In the genomic region with DNA sequence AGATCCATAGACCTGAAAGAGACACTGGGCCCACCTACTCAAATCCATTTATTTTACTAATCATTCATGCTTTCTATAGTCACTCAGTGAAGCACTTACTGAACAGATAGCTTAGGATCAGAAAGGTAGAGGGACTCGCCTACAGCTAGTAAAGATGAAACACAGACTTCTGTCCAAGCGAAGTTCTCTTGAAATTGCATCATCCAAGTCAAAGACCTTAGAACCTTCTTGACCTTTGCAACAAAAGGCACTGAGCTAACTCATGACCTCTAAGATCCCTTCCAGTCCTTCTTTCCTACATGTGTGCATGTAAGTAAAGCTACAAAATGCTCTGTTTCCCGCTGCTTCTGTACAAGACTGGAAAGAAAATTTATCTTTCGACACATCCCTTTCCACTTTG, we compare ENCODE assay signal across 21 cellular contexts.
DNase-seq lines count a peak whose midpoint lies in the region; TF ChIP-seq lines count a peak whose summit lies in the region.
"Had no signal": no experiment of that assay in that cellular context is flagged by ENCODE, and none has a peak within 500 bp of the region (broad histone marks: within the 10 kb centered on the region; RNA-seq: fewer than 3 reads in every experiment).

No MANE protein-coding gene starts in this region.

- no peak overlapping the region for H3K9ac ChIP-seq in endodermal cell (ENCODE audit: extremely low read depth, low read length, poor library complexity, severe bottlenecking)
- H3K9ac ChIP-seq in neural progenitor cell = no peak overlapping the region
- no peak overlapping the region for H3K9ac ChIP-seq in colonic mucosa (ENCODE audit: low read depth in 2 of 2, low read length in 2 of 2)

- H3K36me3 ChIP-seq in left ventricle myocardium inferior (no peaks in the 10 kb centered on the region), right atrium auricular region (no peaks in the 10 kb centered on the region), endodermal cell (ENCODE audit: control insufficient read depth, insufficient read depth, low read length) (no peaks in the 10 kb centered on the region), neural progenitor cell (no peaks in the 10 kb centered on the region), vagina (no peaks in the 10 kb centered on the region), colonic mucosa (no peaks in the 10 kb centered on the region)
- H3K36me3 ChIP-seq: BE2C had no signal

- H3K27me3 ChIP-seq in left ventricle myocardium inferior (ENCODE audit: low read depth) = no peaks in the 10 kb centered on the region
- no peaks in the 10 kb centered on the region for H3K27me3 ChIP-seq in right atrium auricular region
- H3K27me3 ChIP-seq in endodermal cell (ENCODE audit: control insufficient read depth, insufficient read depth, low read length, poor library complexity, severe bottlenecking) = no peaks in the 10 kb centered on the region
- H3K27me3 ChIP-seq in neural progenitor cell = no peaks in the 10 kb centered on the region
- no peaks in the 10 kb centered on the region for H3K27me3 ChIP-seq in vagina
- H3K27me3 ChIP-seq in colonic mucosa = no peaks in the 10 kb centered on the region
- H3K27me3 ChIP-seq: BE2C had no signal

- no peak for TF ChIP-seq CTCF in left ventricle myocardium inferior (IDR thresholded peaks at IDR 0.05; ENCODE audit: borderline replicate concordance)
- TF ChIP-seq CTCF in right atrium auricular region (IDR thresholded peaks at IDR 0.05) = no peak
- TF ChIP-seq CTCF in endodermal cell (conservative IDR thresholded peaks at IDR 0.05) = no peak
- no peak for TF ChIP-seq CTCF in neural progenitor cell (IDR thresholded peaks at IDR 0.05)
- no peak for TF ChIP-seq CTCF in vagina (IDR thresholded peaks at IDR 0.05)
- no peak for TF ChIP-seq CTCF in colonic mucosa (IDR thresholded peaks at IDR 0.05)

- TF ChIP-seq POLR2A in vagina (IDR thresholded peaks at IDR 0.05) = no peak

- H3K27me3 Mint-ChIP-seq in endodermal cell (ENCODE audit: insufficient read depth) (peaks cover 2% of the 10 kb centered on the region), neural progenitor cell (ENCODE audit: insufficient read depth, low read depth) (peaks cover 3% of the 10 kb centered on the region)

- H3K9me3 ChIP-seq in left ventricle myocardium inferior (replicated peaks) = no peaks in the 10 kb centered on the region
- H3K9me3 ChIP-seq in right atrium auricular region = no peaks in the 10 kb centered on the region
- H3K9me3 ChIP-seq in endodermal cell (ENCODE audit: control insufficient read depth, low read length) = no peaks in the 10 kb centered on the region
- H3K9me3 ChIP-seq in neural progenitor cell (ENCODE audit: low read depth) = no peaks in the 10 kb centered on the region
- H3K9me3 ChIP-seq in vagina = no peaks in the 10 kb centered on the region
- H3K9me3 ChIP-seq in colonic mucosa = no peaks in the 10 kb centered on the region
- H3K9me3 ChIP-seq: BE2C had no signal

- no peak overlapping the region for H2AFZ ChIP-seq in neural progenitor cell (replicated peaks)

- H3K4me1 Mint-ChIP-seq in endodermal cell (peaks cover 13% of the 10 kb centered on the region), neural progenitor cell (peaks cover 35% of the 10 kb centered on the region)

- H3K27ac ChIP-seq in left ventricle myocardium inferior (replicated peaks) (peak overlapping the region; percentile 70), right atrium auricular region (peak overlapping the region in 1 of 2 donors; percentile 6), endodermal cell (ENCODE audit: low read depth, low read length) (peak overlapping the region; percentile 8), neural progenitor cell (no peak overlapping the region), vagina (peak overlapping the region; percentile 49), colonic mucosa (no peak overlapping the region)
- H3K27ac ChIP-seq: 22Rv1 had no signal

- H3K27ac Mint-ChIP-seq in endodermal cell (no peak overlapping the region), neural progenitor cell (peak overlapping the region; percentile 79)

- intact Hi-C loops in left ventricle myocardium inferior (cut with micrococcal nuclease) (no loop called here), vagina (cut with DNase I) (no loop called here), colonic mucosa (cut with DNase I) (no loop called here)

- 80 to 90% methylated on average over 1 to 4 of the region's 4 CpGs for WGBS in endodermal cell (ENCODE audit: insufficient coverage in 1 of 2, insufficient read length in 1 of 2), 2 experiments

- H3F3A ChIP-seq in neural progenitor cell (ENCODE audit: low read depth) = no peaks in the 10 kb centered on the region

- H3K4me3 Mint-ChIP-seq in endodermal cell (no peak overlapping the region), neural progenitor cell (no peak overlapping the region)

- H3K4me3 ChIP-seq in left ventricle myocardium inferior = no peak overlapping the region
- H3K4me3 ChIP-seq in right atrium auricular region = no peak overlapping the region
- no peak overlapping the region for H3K4me3 ChIP-seq in endodermal cell (ENCODE audit: low read length)
- H3K4me3 ChIP-seq in neural progenitor cell = no peak overlapping the region
- H3K4me3 ChIP-seq in vagina = no peak overlapping the region
- H3K4me3 ChIP-seq in colonic mucosa = no peak overlapping the region

- DNase-seq in left ventricle myocardium inferior (no peak), right atrium auricular region (ENCODE audit: low spot score) (no peak), endodermal cell (no peak), neural progenitor cell (ENCODE audit: low spot score) (no peak), vagina (ENCODE audit: extremely low spot score in 2 of 2) (no peak), colonic mucosa (no peak)
- no peak for DNase-seq in activated CD8-positive, alpha-beta memory T cell treated with anti-CD3 and anti-CD28 coated beads, Interleukin-2, amount 50 U/mL, for 48 hours
- no peak for DNase-seq in activated CD4-positive, alpha-beta T cell treated with anti-CD3 and anti-CD28 coated beads, Interleukin-2, amount 50 U/mL, for 1 hour
- DNase-seq: ACHN; BE2C; DMS153; DND-41; KBM-7; NCI-H1694; NCI-H2029 treated with DMSO at 0.1 percent for 48 hours; NCI-H446 treated with DMSO at 0.1 percent for 48 hours; NCI-H526; NCI-H82; NK-92 treated with Interleukin-12 subunit alpha and Interleukin-12 subunit beta, amount 100 ng/mL, for 24 hours; PC-3 had no signal

- H3K79me2 ChIP-seq in neural progenitor cell (ENCODE audit: low read depth) = no peaks in the 10 kb centered on the region

- peaks cover 65% of the 10 kb centered on the region for H3K4me1 ChIP-seq in left ventricle myocardium inferior
- peaks cover 0 to 25% of the 10 kb centered on the region in 2 donors for H3K4me1 ChIP-seq in right atrium auricular region
- H3K4me1 ChIP-seq in endodermal cell (ENCODE audit: control insufficient read depth, insufficient read depth, low read length) = peaks cover 6% of the 10 kb centered on the region
- H3K4me1 ChIP-seq in neural progenitor cell = peaks cover 14% of the 10 kb centered on the region
- H3K4me1 ChIP-seq in vagina = peaks cover 48% of the 10 kb centered on the region
- H3K4me1 ChIP-seq in colonic mucosa = no peaks in the 10 kb centered on the region
- H3K4me1 ChIP-seq: BE2C had no signal

- no peaks in the 10 kb centered on the region for H4K20me1 ChIP-seq in neural progenitor cell (ENCODE audit: low read depth)

- peak overlapping the region; percentile 44 for H3K4me2 ChIP-seq in neural progenitor cell

- no peaks in the 10 kb centered on the region for H3K36me3 Mint-ChIP-seq in endodermal cell (ENCODE audit: low read depth)
- peaks cover 8% of the 10 kb centered on the region for H3K36me3 Mint-ChIP-seq in neural progenitor cell

- H3K9me3 Mint-ChIP-seq in endodermal cell = no peaks in the 10 kb centered on the region
- peaks cover 2% of the 10 kb centered on the region for H3K9me3 Mint-ChIP-seq in neural progenitor cell

Comparison
In these comparisons a context has a peak if more than half of its experiments do, and no peak if none do; other contexts are left out.
1. H3K27ac ChIP-seq: peak in left ventricle myocardium inferior (single experiment), endodermal cell (single experiment) and vagina (single experiment); none in neural progenitor cell (single experiment) and colonic mucosa (single experiment).